Comparison of ENCODE assay signal across 2 cellular contexts in genomic region chr2:67294218-67294617, GRCh38.
TF ChIP-seq lines count a peak whose summit lies in the region.

No MANE protein-coding gene starts in this region.

TF ChIP-seq in IMR-90, 13 proteins besides CTCF, POLR2A, EP300 and RAD21:
- no peak for TF ChIP-seq ELK1 (IDR thresholded peaks at IDR 0.05; ENCODE audit: borderline replicate concordance, low read depth, low read length)

TF ChIP-seq in SK-N-SH, 30 proteins besides CTCF, POLR2A, EP300 and RAD21 (continued from another document):
- TF ChIP-seq MAX (IDR thresholded peaks at IDR 0.05; ENCODE audit: low read depth) (no peak), NFIC (IDR thresholded peaks at IDR 0.05; ENCODE audit: borderline replicate concordance) (peak; percentile 33; the same call in 1 of the 2 replicates), USF1 (IDR thresholded peaks at IDR 0.05; ENCODE audit: borderline replicate concordance, low read depth) (no peak), SIN3A (IDR thresholded peaks at IDR 0.05; ENCODE audit: borderline replicate concordance, low read depth, low read length) (no peak), EZH2phosphoT487 (IDR thresholded peaks at IDR 0.05; ENCODE audit: borderline replicate concordance, low read depth) (no peak), MXI1 (IDR thresholded peaks at IDR 0.05; ENCODE audit: low read depth, low read length) (no peak), FOXJ3 (CRISPR knock-in tag; IDR thresholded peaks at IDR 0.05) (no peak), SMC3 (IDR thresholded peaks at IDR 0.05; ENCODE audit: low read depth, low read length) (no peak), TCF12 (IDR thresholded peaks at IDR 0.05) (peak; percentile 61), USF2 (IDR thresholded peaks at IDR 0.05; ENCODE audit: borderline replicate concordance, low read depth, low read length) (no peak), JUND (IDR thresholded peaks at IDR 0.05) (peak; percentile 39), MEF2A (IDR thresholded peaks at IDR 0.05; ENCODE audit: borderline replicate concordance, low read depth) (no peak), YY1 (IDR thresholded peaks at IDR 0.05; ENCODE audit: low read depth) (no peak), IRF3 (IDR thresholded peaks at IDR 0.05; ENCODE audit: low read depth, low read length) (no peak), GABPA (IDR thresholded peaks at IDR 0.05; ENCODE audit: low read depth) (no peak), CHD2 (IDR thresholded peaks at IDR 0.05; ENCODE audit: low read length, partially characterized antibody) (no peak), FOSL2 (IDR thresholded peaks at IDR 0.05; ENCODE audit: borderline replicate concordance, low read depth) (peak; percentile 21; the same call in 1 of the 2 replicates), REST (IDR thresholded peaks at IDR 0.05; ENCODE audit: low read depth, low read length) (no peak), TEAD4 (IDR thresholded peaks at IDR 0.05; ENCODE audit: borderline replicate concordance, insufficient read depth) (no peak), PBX3 (IDR thresholded peaks at IDR 0.05) (peak; percentile 90)
TF ChIP-seq in SK-N-SH: peak in this region for 5.
